ENCODE assay signal across 8 cellular contexts in genomic region chr1:220880367-220880680, GRCh38. TPM values are rescaled to one million over a fixed set of nuclear protein-coding genes. Genes with fewer than 3 reads are reported as not detected.
A peak's percentile ranks its signal among the peaks of the same experiment; 100 is the strongest.
DNase-seq lines count a peak whose midpoint lies in the region; ATAC-seq and TF ChIP-seq lines count a peak whose summit lies in the region.

No MANE protein-coding gene starts in this region.

- H3K9me3 ChIP-seq in MG63 = no peaks in the 10 kb centered on the region
- no peaks in the 10 kb centered on the region for H3K9me3 ChIP-seq in duodenal mucosa (ENCODE audit: control insufficient read depth in 1 of 2, low read length in 2 of 2)

- peak overlapping the region; percentile 85 for H3K27ac ChIP-seq in duodenal mucosa (ENCODE audit: low read depth, low read length)

- peaks cover 76% of the 10 kb centered on the region for H3K4me1 Mint-ChIP-seq in nephron progenitor cell

- peaks cover 36% of the 10 kb centered on the region for H3K36me3 ChIP-seq in MG63
- peaks cover 1 to 6% of the 10 kb centered on the region in 2 donors for H3K36me3 ChIP-seq in duodenal mucosa (ENCODE audit: control insufficient read depth in 1 of 2, insufficient read depth in 2 of 2, low read length in 2 of 2)

- no peak overlapping the region for H3K27ac Mint-ChIP-seq in nephron progenitor cell

- H3K27me3 ChIP-seq in MG63 (no peaks in the 10 kb centered on the region), duodenal mucosa (ENCODE audit: control insufficient read depth in 1 of 2, insufficient read depth in 2 of 2, low read length in 2 of 2) (peaks cover 44 to 58% of the 10 kb centered on the region in 2 donors)

- H3K4me1 ChIP-seq in duodenal mucosa (ENCODE audit: control insufficient read depth in 1 of 2, insufficient read depth in 2 of 2, low read length in 2 of 2) = peaks cover 18 to 26% of the 10 kb centered on the region in 2 donors

- H3K36me3 Mint-ChIP-seq in nephron progenitor cell (ENCODE audit: low read depth) = peaks cover 5% of the 10 kb centered on the region

- H3K9me3 Mint-ChIP-seq in nephron progenitor cell = no peaks in the 10 kb centered on the region

- peak overlapping the region; percentile 64 to 65 for H3K9ac ChIP-seq in duodenal mucosa (ENCODE audit: low read depth in 1 of 2, low read length in 2 of 2)

- peak overlapping the region; percentile 80 for H3K4me3 Mint-ChIP-seq in nephron progenitor cell

- no peak for ATAC-seq in HG03565 (IDR thresholded peaks at IDR 0.05; ENCODE audit: unreplicated experiment)
- no peak for ATAC-seq in GM21717 (IDR thresholded peaks at IDR 0.05; ENCODE audit: unreplicated experiment)

- TF ChIP-seq CTCF in AG10803 (conservative IDR thresholded peaks at IDR 0.05; ENCODE audit: low read length) (no peak), nephron progenitor cell (IDR thresholded peaks at IDR 0.05) (no peak)

- peaks cover 98% of the 10 kb centered on the region for H3K27me3 Mint-ChIP-seq in nephron progenitor cell (ENCODE audit: low read depth, poor library complexity)

- H3K4me3 ChIP-seq in AG10803 (ENCODE audit: low read length) = peak overlapping the region; percentile 80
- peak overlapping the region; percentile 67 for H3K4me3 ChIP-seq in MG63
- peak overlapping the region; percentile 74 to 76 for H3K4me3 ChIP-seq in duodenal mucosa (ENCODE audit: low read depth in 1 of 2, low read length in 2 of 2)

- DNase-seq in AG10803 (ENCODE audit: low read depth) = no peak
- DNase-seq in MG63 = no peak
- no peak for DNase-seq in nephron progenitor cell
- DNase-seq in MV-4-11 (lab: John Stamatoyannopoulos, UW) = no peak
- DNase-seq in hippocampal formation (lab: John Stamatoyannopoulos, UW) = no peak

RNA-seq across cellular contexts. Expression of gene HLX, which starts 1.1 kb away (rescaled TPM):
- total RNA-seq in MG63 (2014; rRNA removed; shearing (Covaris generic); ENCODE audit: low replicate concordance) = 2.0 and 5.6 TPM in 2 replicates
